ENCODE assay signal across 8 cellular contexts in the genomic region with DNA sequence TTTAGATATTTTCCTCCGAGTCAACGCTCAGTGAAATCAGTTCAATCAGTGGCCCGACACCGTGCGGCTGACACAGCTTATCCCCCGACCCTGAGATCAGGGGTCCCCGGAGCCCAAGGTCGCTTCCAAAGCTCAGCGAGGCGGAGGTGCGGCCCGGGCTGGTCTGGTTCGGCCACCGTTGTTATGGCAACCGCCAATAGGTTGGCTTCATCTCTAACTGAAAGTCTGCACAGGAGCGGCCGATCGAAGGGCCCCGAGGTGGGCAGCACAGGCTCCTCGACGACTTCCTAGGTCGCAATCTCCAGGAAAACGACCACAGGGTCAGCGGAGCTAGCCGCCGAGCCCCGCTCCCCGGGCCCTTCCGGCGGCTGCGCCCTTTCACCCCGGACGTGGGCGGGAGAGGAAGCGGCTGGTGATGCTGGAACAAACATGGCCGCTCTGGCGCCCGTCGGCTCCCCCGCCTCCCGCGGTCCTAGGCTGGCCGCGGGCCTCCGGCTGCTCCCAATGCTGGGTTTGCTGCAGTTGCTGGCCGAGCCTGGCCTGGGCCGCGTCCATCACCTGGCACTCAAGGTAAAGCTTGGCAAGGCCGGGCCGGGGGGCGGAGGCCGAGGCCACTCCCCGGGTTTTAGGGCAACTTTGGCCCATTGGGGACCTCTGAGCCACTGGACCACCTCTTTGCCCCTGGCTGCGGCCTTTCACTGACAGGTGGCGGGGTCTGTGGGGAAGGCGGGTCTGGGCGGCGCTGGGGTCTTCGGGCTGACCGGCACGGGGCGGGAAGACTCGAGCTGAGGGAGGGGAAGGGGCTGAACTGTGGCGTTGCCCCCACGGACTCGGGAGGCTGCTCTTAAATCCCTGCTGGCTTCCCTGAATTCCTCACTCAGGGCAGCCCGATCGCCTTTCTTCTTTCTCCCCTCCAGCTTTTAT. TPM values are rescaled to one million over a fixed set of nuclear protein-coding genes. Genes with fewer than 3 reads are reported as not detected.
DNase-seq lines count a peak whose midpoint lies in the region; ATAC-seq and TF ChIP-seq lines count a peak whose summit lies in the region.

A gene (plus strand): TSS at position 403 of the 924 bp plus-strand sequence. CDS start 27 bp downstream, at position 430.

- no peaks in the 10 kb centered on the region for H3K9me3 ChIP-seq in CD4-positive, alpha-beta T cell (ENCODE audit: control insufficient read depth, low read length)

- peak within 1 kb of the TSS; percentile 94 for H3K27ac ChIP-seq in CD4-positive, alpha-beta T cell (ENCODE audit: low read depth, low read length)
- peak within 1 kb of the TSS; percentile 86 for H3K27ac ChIP-seq in RWPE1

- no peak for TF ChIP-seq CTCF in CD4-positive, alpha-beta T cell (IDR thresholded peaks at IDR 0.05)
- no peak for TF ChIP-seq CTCF in RWPE1 (conservative IDR thresholded peaks at IDR 0.05; ENCODE audit: low read depth)

- no peaks in the 10 kb centered on the region for H3K9me3 Mint-ChIP-seq in CD4-positive, alpha-beta T cell
- no peaks in the 10 kb centered on the region for H3K9me3 Mint-ChIP-seq in natural killer cell treated with Interleukin-12 subunit alpha and Interleukin-12 subunit beta and Interleukin-15 and Interleukin-18, amount 100 ng/mL, for 72 hours
- H3K9me3 Mint-ChIP-seq in stimulated activated naive CD8-positive, alpha-beta T cell treated with anti-CD3 and anti-CD28 coated beads, Interleukin-15, Interleukin-2, amounts not matched to agents 100 ng/mL and 50 ng/mL, for 24 hours, result no peaks in the 10 kb centered on the region

- CTCF ChIA-PET in CD4-positive, alpha-beta T cell (lab: Charles Lee), result interaction anchor here (1.2 to 1.8 kb wide), 2 partner anchors 23 to 250 kb away, joined by 3 to 5 read pairs; a partner anchor contains a TSS
- CTCF ChIA-PET in RWPE1 (lab: Yijun Ruan, JAX), result interaction anchor here (0.6 to 0.9 kb wide), 4 partner anchors 66 to 192 kb away, joined by 3 to 7 read pairs (median 5); no protein-coding TSS in a partner anchor

- POLR2A ChIA-PET in CD4-positive, alpha-beta T cell (lab: Charles Lee), result interaction anchor here (0.5 to 2.3 kb wide), 21 partner anchors 10 to 250 kb away, joined by 3 to 41 read pairs (median 4); a partner anchor contains a TSS
- POLR2A ChIA-PET in RWPE1 (lab: Yijun Ruan, JAX; ENCODE audit: low non-redundant PET), result interaction anchor here (0.5 to 1.3 kb wide), 6 partner anchors 11 to 298 kb away, joined by 3 to 4 read pairs (median 3); a partner anchor contains a TSS

- no peaks in the 10 kb centered on the region for H3K27me3 ChIP-seq in CD4-positive, alpha-beta T cell (ENCODE audit: control insufficient read depth, insufficient read depth, low read length)

- DNase-seq in CD4-positive, alpha-beta T cell, result peak; percentile 47 to 78 (median 64)
- DNase-seq in HT1080 (ENCODE audit: low read depth), result peak; percentile 68
- DNase-seq in RWPE1 (ENCODE audit: low spot score), result peak; percentile 95
- DNase-seq in activated T-helper 9 cell treated with anti-CD3 and anti-CD28 coated beads, Interleukin-2, amount 50 U/mL, for 16 hours (ENCODE audit: low read depth), result peak; percentile 71
- peak; percentile 53 for DNase-seq in fibroblast of peridontal ligament (ENCODE audit: extremely low read depth)
- DNase-seq in natural killer cell treated with Interleukin-12 subunit alpha and Interleukin-12 subunit beta and Interleukin-15 and Interleukin-18, amount 100 ng/mL, for 72 hours (ENCODE audit: low spot score), result peak; percentile 91

- intact Hi-C loops in CD4-positive, alpha-beta T cell (cut with DNase I, micrococcal nuclease), result no loop called here

- peak within 1 kb of the TSS; percentile 93 for H3K27ac Mint-ChIP-seq in CD4-positive, alpha-beta T cell
- peak within 1 kb of the TSS; percentile 86 to 94 for H3K27ac Mint-ChIP-seq in natural killer cell treated with Interleukin-12 subunit alpha and Interleukin-12 subunit beta and Interleukin-15 and Interleukin-18, amount 100 ng/mL, for 72 hours
- H3K27ac Mint-ChIP-seq in stimulated activated naive CD8-positive, alpha-beta T cell treated with anti-CD3 and anti-CD28 coated beads, Interleukin-15, Interleukin-2, amounts not matched to agents 100 ng/mL and 50 ng/mL, for 24 hours, result peak within 1 kb of the TSS; percentile 90

- H3K36me3 Mint-ChIP-seq in CD4-positive, alpha-beta T cell (ENCODE audit: low read depth), result peaks cover 6% of the 10 kb centered on the region
- H3K36me3 Mint-ChIP-seq in natural killer cell treated with Interleukin-12 subunit alpha and Interleukin-12 subunit beta and Interleukin-15 and Interleukin-18, amount 100 ng/mL, for 72 hours, result peaks cover 3% of the 10 kb centered on the region
- H3K36me3 Mint-ChIP-seq in stimulated activated naive CD8-positive, alpha-beta T cell treated with anti-CD3 and anti-CD28 coated beads, Interleukin-15, Interleukin-2, amounts not matched to agents 100 ng/mL and 50 ng/mL, for 24 hours (ENCODE audit: low read depth), result peaks cover 7% of the 10 kb centered on the region

- H3K4me1 Mint-ChIP-seq in CD4-positive, alpha-beta T cell (ENCODE audit: low read depth), result peaks cover 24% of the 10 kb centered on the region
- H3K4me1 Mint-ChIP-seq in natural killer cell treated with Interleukin-12 subunit alpha and Interleukin-12 subunit beta and Interleukin-15 and Interleukin-18, amount 100 ng/mL, for 72 hours (ENCODE audit: low read depth in 2 of 2), result peaks cover 7 to 22% of the 10 kb centered on the region in 2 donors
- peaks cover 51% of the 10 kb centered on the region for H3K4me1 Mint-ChIP-seq in stimulated activated naive CD8-positive, alpha-beta T cell treated with anti-CD3 and anti-CD28 coated beads, Interleukin-15, Interleukin-2, amounts not matched to agents 100 ng/mL and 50 ng/mL, for 24 hours (ENCODE audit: low read depth)

- H3K27me3 Mint-ChIP-seq in CD4-positive, alpha-beta T cell, result no peaks in the 10 kb centered on the region
- no peaks in the 10 kb centered on the region for H3K27me3 Mint-ChIP-seq in natural killer cell treated with Interleukin-12 subunit alpha and Interleukin-12 subunit beta and Interleukin-15 and Interleukin-18, amount 100 ng/mL, for 72 hours
- no peaks in the 10 kb centered on the region for H3K27me3 Mint-ChIP-seq in stimulated activated naive CD8-positive, alpha-beta T cell treated with anti-CD3 and anti-CD28 coated beads, Interleukin-15, Interleukin-2, amounts not matched to agents 100 ng/mL and 50 ng/mL, for 24 hours

- ATAC-seq in CD4-positive, alpha-beta T cell (ENCODE audit: poor library complexity), result peak; percentile 96
- peak; percentile 71 for ATAC-seq in GM19438 (IDR thresholded peaks at IDR 0.05; ENCODE audit: low read depth, unreplicated experiment)
- peak; percentile 97 to 98 for ATAC-seq in natural killer cell treated with Interleukin-12 subunit alpha and Interleukin-12 subunit beta and Interleukin-15 and Interleukin-18, amount 100 ng/mL, for 72 hours

- H3K4me3 Mint-ChIP-seq in CD4-positive, alpha-beta T cell, result peak within 1 kb of the TSS; percentile 93
- peak within 1 kb of the TSS; percentile 94 for H3K4me3 Mint-ChIP-seq in natural killer cell treated with Interleukin-12 subunit alpha and Interleukin-12 subunit beta and Interleukin-15 and Interleukin-18, amount 100 ng/mL, for 72 hours
- peak within 1 kb of the TSS; percentile 96 for H3K4me3 Mint-ChIP-seq in stimulated activated naive CD8-positive, alpha-beta T cell treated with anti-CD3 and anti-CD28 coated beads, Interleukin-15, Interleukin-2, amounts not matched to agents 100 ng/mL and 50 ng/mL, for 24 hours

RNA-seq across cellular contexts. Expression of the gene that starts here (rescaled TPM):
- 10 to 100 TPM; 18.9 to 19.2 TPM for total RNA-seq in CD4-positive, alpha-beta T cell
- total RNA-seq in HT1080 (2014; rRNA removed; shearing (Covaris generic)), result 13.6 and 155 TPM in 2 replicates
- 19.6 and 21.4 TPM in 2 replicates for polyA plus RNA-seq in HT1080 (2015; cell fraction: cytosol; rRNA removed)
- polyA plus RNA-seq in HT1080 (2015; cell fraction: nucleus; rRNA removed), result 32.3 and 35.6 TPM in 2 replicates
- 10 to 100 TPM; 32.6 to 32.8 TPM for total RNA-seq in natural killer cell treated with Interleukin-12 subunit alpha and Interleukin-12 subunit beta and Interleukin-15 and Interleukin-18, amount 100 ng/mL, for 72 hours

Comparison
In these comparisons a context has a peak if more than half of its experiments do, and no peak if none do; other contexts are left out.
1. Peak in every context shown above with its lines: DNase-seq, ATAC-seq and H3K27ac ChIP-seq.